Comparison of ENCODE assay signal across 12 cellular contexts in genomic region chr12:42705863-42706262, GRCh38.
DNase-seq lines count a peak whose midpoint lies in the region; ATAC-seq, FAIRE-seq and TF ChIP-seq lines count a peak whose summit lies in the region.
"Had no signal": no experiment of that assay in that cellular context is flagged by ENCODE, and none has a peak within 500 bp of the region (broad histone marks: within the 10 kb centered on the region; RNA-seq: fewer than 3 reads in every experiment).

No MANE protein-coding gene starts in this region.

- WGBS in liver = 38% methylated on average over 4 of the region's 4 CpGs
- 13% methylated on average over 4 of the region's 4 CpGs for WGBS in HepG2 (ENCODE audit: low lambda C conversion rate)

- no peaks in the 10 kb centered on the region for H3K4me1 Mint-ChIP-seq in activated naive CD8-positive, alpha-beta T cell treated with anti-CD3 and anti-CD28 coated beads, Interleukin-2, amount 50 U/mL, for 24 hours
- H3K4me1 Mint-ChIP-seq: naive thymus-derived CD4-positive, alpha-beta T cell had no signal

- TF ChIP-seq RAD21 in liver (IDR thresholded peaks at IDR 0.05) (no peak), HepG2 (CRISPR knock-in tag; IDR thresholded peaks at IDR 0.05) (no peak)

- no peak overlapping the region for H3K4me2 ChIP-seq in HepG2 (ENCODE audit: low read depth, low read length)
- H3K4me2 ChIP-seq: A549 had no signal

- H3K27ac ChIP-seq in liver (ENCODE audit: low read depth in 1 of 2, low read length in 2 of 2) (no peak overlapping the region), HepG2 (ENCODE audit: extremely low read length, insufficient read depth, low read length) (no peak overlapping the region)
- H3K27ac ChIP-seq: A549 had no signal

- in situ Hi-C loops in HepG2 (cut with HindIII; ENCODE audit: extremely low pct_ligation_motif_present, low pct_unique_long_range_greater_than_20kb) = no loop called here

- H4K20me1 ChIP-seq in HepG2 (ENCODE audit: insufficient read depth, low read length) = no peaks in the 10 kb centered on the region

- no peaks in the 10 kb centered on the region for H3K27me3 ChIP-seq in liver (ENCODE audit: control insufficient read depth in 4 of 4, insufficient read depth in 4 of 4, low read length in 3 of 4)
- no peaks in the 10 kb centered on the region for H3K27me3 ChIP-seq in HepG2 (ENCODE audit: control insufficient read depth in 1 of 2, insufficient read depth in 2 of 2, low read length in 2 of 2)

- ATAC-seq in HepG2 (no peak), mucosa of descending colon (peak; percentile 63), HG02678 (IDR thresholded peaks at IDR 0.05; ENCODE audit: unreplicated experiment) (no peak)
- ATAC-seq in activated CD4-positive, CD25-positive, alpha-beta regulatory T cell treated with anti-CD3 and anti-CD28 coated beads, Interleukin-2, amount 50 U/mL, for 24 hours = no peak
- ATAC-seq in activated naive CD8-positive, alpha-beta T cell treated with anti-CD3 and anti-CD28 coated beads, Interleukin-2, amount 50 U/mL, for 24 hours = no peak
- ATAC-seq: A549; naive thymus-derived CD4-positive, alpha-beta T cell had no signal

- no peaks in the 10 kb centered on the region for H3K9me3 ChIP-seq in liver (ENCODE audit: control insufficient read depth in 4 of 4, low read length in 3 of 4)
- H3K9me3 ChIP-seq in HepG2 (ENCODE audit: low read length) = no peaks in the 10 kb centered on the region
- peaks cover 3% of the 10 kb centered on the region for H3K9me3 ChIP-seq in mucosa of descending colon

- intact Hi-C loops in HepG2 (cut with micrococcal nuclease; ENCODE audit: unreplicated experiment) = no loop called here
- intact Hi-C loops in mucosa of descending colon (cut with DNase I, micrococcal nuclease) = no loop called here

- H3K36me3 ChIP-seq in liver (ENCODE audit: control insufficient read depth in 4 of 4, insufficient read depth in 3 of 4, low read depth in 1 of 4, low read length in 3 of 4) (no peaks in the 10 kb centered on the region), HepG2 (replicated peaks in 1 of 2; ENCODE audit: control insufficient read depth in 1 of 2, insufficient read depth in 2 of 2, low read length in 2 of 2) (no peaks in the 10 kb centered on the region), mucosa of descending colon (ENCODE audit: low read depth) (no peaks in the 10 kb centered on the region)

- no peak for FAIRE-seq in HepG2 (lab: Jason Lieb, UNC)
- FAIRE-seq: A549, colon had no signal

- no peaks in the 10 kb centered on the region for H3K36me3 Mint-ChIP-seq in activated naive CD8-positive, alpha-beta T cell treated with anti-CD3 and anti-CD28 coated beads, Interleukin-2, amount 50 U/mL, for 24 hours (ENCODE audit: low read depth)
- H3K36me3 Mint-ChIP-seq: naive thymus-derived CD4-positive, alpha-beta T cell had no signal

- H2AFZ ChIP-seq in HepG2 (ENCODE audit: low read length) = no peak overlapping the region

- no TSS peak for BruUV-seq in HepG2 (replicated peaks; lab: Mats Ljungman, UMichigan)

- TF ChIP-seq EP300 in HepG2 (IDR thresholded peaks at IDR 0.05; ENCODE audit: low read depth in 2 of 2, low read length in 2 of 2) (no peak), HepG2 (CRISPR knock-in tag; IDR thresholded peaks at IDR 0.05; ENCODE audit: borderline replicate concordance) (no peak)

- H3K4me3 ChIP-seq in liver (ENCODE audit: low read depth in 1 of 3, low read length in 3 of 3) (no peak overlapping the region), HepG2 (replicated peaks in 1 of 3; ENCODE audit: insufficient read depth in 1 of 3, low read depth in 2 of 3, low read length in 3 of 3) (no peak overlapping the region), mucosa of descending colon (no peak overlapping the region)
- H3K4me3 ChIP-seq: A549 had no signal

- H3K9ac ChIP-seq in liver (ENCODE audit: low read depth in 1 of 2, low read length in 2 of 2) = no peak overlapping the region
- H3K9ac ChIP-seq in HepG2 (ENCODE audit: insufficient read depth, low read depth, low read length) = no peak overlapping the region

- no peak for TF ChIP-seq CTCF in liver (IDR thresholded peaks at IDR 0.05; ENCODE audit: low read depth, low read length, missing input control)
- no peak for TF ChIP-seq CTCF in HepG2 (CRISPR knock-in tag; IDR thresholded peaks at IDR 0.05)
- no peak for TF ChIP-seq CTCF in mucosa of descending colon (IDR thresholded peaks at IDR 0.05)

- POLR2A ChIA-PET in HepG2 (lab: Yijun Ruan, JAX) = no interaction called here

- no peak overlapping the region for H3K27ac Mint-ChIP-seq in activated naive CD8-positive, alpha-beta T cell treated with anti-CD3 and anti-CD28 coated beads, Interleukin-2, amount 50 U/mL, for 24 hours
- H3K27ac Mint-ChIP-seq: naive thymus-derived CD4-positive, alpha-beta T cell had no signal

- H3K27me3 Mint-ChIP-seq in activated naive CD8-positive, alpha-beta T cell treated with anti-CD3 and anti-CD28 coated beads, Interleukin-2, amount 50 U/mL, for 24 hours = no peaks in the 10 kb centered on the region

- DNase-seq in HepG2 (ENCODE audit: low spot score) = no peak
- DNase-seq in fibroblast of gingiva (ENCODE audit: low read depth) = peak; percentile 95
- peak in 2 of 3 donors; percentile 26 to 35 for DNase-seq in mucosa of descending colon
- no peak for DNase-seq in D341Med (ENCODE audit: low spot score)
- DNase-seq in activated naive CD8-positive, alpha-beta T cell treated with anti-CD3 and anti-CD28 coated beads, Interleukin-2, amount 50 U/mL, for 24 hours = no peak
- DNase-seq: activated CD4-positive, alpha-beta T cell treated with anti-CD3 and anti-CD28 coated beads, Interleukin-2, amount 50 U/mL, for 48 hours; naive thymus-derived CD4-positive, alpha-beta T cell had no signal

- CTCF ChIA-PET in HepG2 (lab: Yijun Ruan, JAX; ENCODE audit: low intra/inter-chr PET ratio, low total read pairs) = no interaction called here

- H3K4me3 Mint-ChIP-seq in activated naive CD8-positive, alpha-beta T cell treated with anti-CD3 and anti-CD28 coated beads, Interleukin-2, amount 50 U/mL, for 24 hours = no peak overlapping the region
- H3K4me3 Mint-ChIP-seq: naive thymus-derived CD4-positive, alpha-beta T cell had no signal

- H3K4me1 ChIP-seq in liver (ENCODE audit: control insufficient read depth in 4 of 4, insufficient read depth in 4 of 4, low read length in 3 of 4) (no peaks in the 10 kb centered on the region), HepG2 (ENCODE audit: insufficient read depth, low read length) (no peaks in the 10 kb centered on the region), mucosa of descending colon (ENCODE audit: low read depth) (no peaks in the 10 kb centered on the region)
- H3K4me1 ChIP-seq: A549 had no signal

- no peaks in the 10 kb centered on the region for H3K79me2 ChIP-seq in HepG2 (ENCODE audit: insufficient read depth, low read length)

- TF ChIP-seq POLR2A in HepG2 (IDR thresholded peaks at IDR 0.05; ENCODE audit: insufficient read depth in 1 of 2, low read depth in 2 of 2, low read length in 2 of 2) = no peak

- no peaks in the 10 kb centered on the region for H3K9me3 Mint-ChIP-seq in activated naive CD8-positive, alpha-beta T cell treated with anti-CD3 and anti-CD28 coated beads, Interleukin-2, amount 50 U/mL, for 24 hours

TF ChIP-seq in liver, 16 proteins besides CTCF, POLR2A, EP300 and RAD21:
- TF ChIP-seq NR2F2 (IDR thresholded peaks at IDR 0.05) = peak; percentile 12
- TF ChIP-seq ZBTB33 (IDR thresholded peaks at IDR 0.05) = no peak

TF ChIP-seq in HepG2, 621 proteins besides CTCF, POLR2A, EP300 and RAD21:
- TF ChIP-seq ZSCAN9 (CRISPR knock-in tag; IDR thresholded peaks at IDR 0.05; ENCODE audit: borderline replicate concordance) (no peak), SP4 (CRISPR knock-in tag; IDR thresholded peaks at IDR 0.05) (no peak)
- TF ChIP-seq, protein P1, sequence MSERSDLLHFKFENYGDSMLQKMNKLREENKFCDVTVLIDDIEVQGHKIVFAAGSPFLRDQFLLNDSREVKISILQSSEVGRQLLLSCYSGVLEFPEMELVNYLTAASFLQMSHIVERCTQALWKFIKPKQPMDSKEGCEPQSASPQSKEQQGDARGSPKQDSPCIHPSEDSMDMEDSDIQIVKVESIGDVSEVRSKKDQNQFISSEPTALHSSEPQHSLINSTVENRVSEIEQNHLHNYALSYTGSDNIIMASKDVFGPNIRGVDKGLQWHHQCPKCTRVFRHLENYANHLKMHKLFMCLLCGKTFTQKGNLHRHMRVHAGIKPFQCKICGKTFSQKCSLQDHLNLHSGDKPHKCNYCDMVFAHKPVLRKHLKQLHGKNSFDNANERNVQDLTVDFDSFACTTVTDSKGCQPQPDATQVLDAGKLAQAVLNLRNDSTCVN (CRISPR knock-in tag; IDR thresholded peaks at IDR 0.05; ENCODE audit: borderline replicate concordance) = no peak

Comparison
In these comparisons a context has a peak if more than half of its experiments do, and no peak if none do; other contexts are left out.
1. DNase-seq: peak in fibroblast of gingiva (single experiment) and mucosa of descending colon (2 of 3); none in HepG2 (single experiment), D341Med (single experiment) and activated naive CD8-positive, alpha-beta T cell treated with anti-CD3 and anti-CD28 coated beads, Interleukin-2, amount 50 U/mL, for 24 hours (single experiment).